ENCODE assay signal across 8 cellular contexts in genomic region chr3:187368251-187368733, GRCh38. TPM values are rescaled to one million over a fixed set of nuclear protein-coding genes. Genes with fewer than 3 reads are reported as not detected.
DNase-seq lines count a peak whose midpoint lies in the region; ATAC-seq and TF ChIP-seq lines count a peak whose summit lies in the region.

TSS of gene RTP4 (plus strand) at chr3:187368385. CDS start at chr3:187368442, 57 bp downstream.

- ATAC-seq in GM21737 (IDR thresholded peaks at IDR 0.05; ENCODE audit: unreplicated experiment) = peak; percentile 96

- H3K9me3 ChIP-seq in fibroblast of lung (ENCODE audit: control insufficient read depth, insufficient read depth, low read depth, low read length) = no peaks in the 10 kb centered on the region

- peak within 1 kb of the TSS; percentile 100 for H3K4me2 ChIP-seq in fibroblast of lung (ENCODE audit: extremely low read depth, insufficient read depth, low read length)

- no peaks in the 10 kb centered on the region for H3K4me1 ChIP-seq in fibroblast of lung (ENCODE audit: control insufficient read depth, extremely low read depth, insufficient read depth, low read length)

- H3K79me2 ChIP-seq in fibroblast of lung (ENCODE audit: control insufficient read depth, insufficient read depth, low read length) = no peaks in the 10 kb centered on the region

- peak within 1 kb of the TSS; percentile 69 for H3K9ac ChIP-seq in fibroblast of lung (ENCODE audit: insufficient read depth, low read length)

- H2AFZ ChIP-seq in fibroblast of lung (ENCODE audit: low read length) = peak within 1 kb of the TSS; percentile 97

- H3K27ac ChIP-seq in fibroblast of lung (ENCODE audit: insufficient read depth, low read length) = peak within 1 kb of the TSS; percentile 91

- peak within 1 kb of the TSS in 3 of 4 experiments; percentile 49 to 66 (median 54) for H3K4me3 ChIP-seq in fibroblast of lung (replicated peaks in 1 of 4; ENCODE audit: control extremely low read depth in 1 of 4, insufficient read depth in 1 of 4, low read depth in 3 of 4, low read length in 4 of 4)

- TF ChIP-seq CTCF in GM10266 (IDR thresholded peaks at IDR 0.05; ENCODE audit: control insufficient read depth, insufficient read depth, low read depth, missing control alignments) (no peak), fibroblast of lung (conservative IDR thresholded peaks at IDR 0.05 in 1 of 2, IDR thresholded peaks at IDR 0.05 in 1 of 2; ENCODE audit: low read depth in 1 of 2, low read length in 2 of 2) (no peak)

- peak; percentile 86 for DNase-seq in GM10266 (ENCODE audit: extremely low spot score)
- peak; percentile 86 for DNase-seq in M059J (ENCODE audit: low read depth)
- DNase-seq in activated T-cell treated with anti-CD3 and anti-CD28 coated beads, Interleukin-2, amount 50 U/mL, for 1 hour = peak; percentile 39
- DNase-seq in fibroblast of lung (ENCODE audit: low read depth in 2 of 2) = peak; percentile 6 to 34
- peak; percentile 4 for DNase-seq in occipital lobe (lab: John Stamatoyannopoulos, UW)
- DNase-seq in SK-N-DZ (ENCODE audit: low spot score) = no peak
- DNase-seq in NCI-H2227 (lab: John Stamatoyannopoulos, UW; ENCODE audit: unreplicated experiment) = no peak

- H3K36me3 ChIP-seq in fibroblast of lung (ENCODE audit: control insufficient read depth, insufficient read depth, low read length) = no peaks in the 10 kb centered on the region

- no peaks in the 10 kb centered on the region for H3K27me3 ChIP-seq in fibroblast of lung (ENCODE audit: control insufficient read depth, insufficient read depth, low read length)

- H4K20me1 ChIP-seq in fibroblast of lung (ENCODE audit: control insufficient read depth, extremely low read depth, insufficient read depth, low read length) = no peaks in the 10 kb centered on the region

RNA-seq across cellular contexts. Expression of gene RTP4, which starts in this region (rescaled TPM):
- total RNA-seq in M059J (2014; rRNA removed; shearing (Covaris generic)) = 38.1 and 42.8 TPM in 2 replicates
- total RNA-seq in fibroblast of lung = 2.1 and 3.5 TPM in 2 replicates
- polyA plus RNA-seq in fibroblast of lung = 0.59 and 1.0 TPM in 2 replicates
- polyA plus RNA-seq in fibroblast of lung (2012) = 0.98 and 2.2 TPM in 2 replicates
- polyA minus RNA-seq in fibroblast of lung (ENCODE audit: low replicate concordance) = 2.6 TPM in 1 of 2 replicates, not detected in the other
- not detected for total RNA-seq in occipital lobe
- polyA plus RNA-seq in SK-N-DZ (2014; cell fraction: cytosol; rRNA removed) = not detected in 2 replicates
- polyA plus RNA-seq in SK-N-DZ (2014; cell fraction: nucleus; rRNA removed) = not detected in 2 replicates

Comparison
In these comparisons a context has a peak if more than half of its experiments do, and no peak if none do; other contexts are left out.
1. Peak in DNase-seq in occipital lobe; RNA of the gene not detected or under 1 TPM.
2. DNase-seq: peak in GM10266 (single experiment), M059J (single experiment), activated T-cell treated with anti-CD3 and anti-CD28 coated beads, Interleukin-2, amount 50 U/mL, for 1 hour (single experiment) and fibroblast of lung (2 of 2); none in SK-N-DZ (single experiment) and NCI-H2227 (single experiment).